In the genomic region with DNA sequence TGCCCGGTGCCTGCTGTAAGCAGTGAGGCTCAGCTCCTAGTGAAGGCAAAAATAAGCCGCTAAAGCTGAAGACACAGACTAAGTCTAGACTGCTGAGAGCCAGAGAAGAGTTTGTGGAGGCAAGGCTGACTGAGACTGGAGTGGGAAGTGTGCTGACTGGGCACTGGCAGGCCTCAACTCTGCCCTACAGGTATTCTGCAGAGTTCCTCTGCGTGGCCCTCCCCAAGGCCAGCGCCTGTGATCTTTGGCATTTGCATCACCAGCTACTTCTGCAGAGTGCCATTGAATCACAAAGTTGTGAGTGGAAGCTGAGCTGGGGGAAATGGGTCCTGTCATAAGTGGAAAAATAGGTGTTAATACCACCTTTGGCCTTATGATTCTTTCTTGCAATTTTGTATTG, we compare ENCODE assay signal across 25 cellular contexts.
DNase-seq lines count a peak whose midpoint lies in the region; FAIRE-seq and TF ChIP-seq lines count a peak whose summit lies in the region.
"Had no signal": no experiment of that assay in that cellular context is flagged by ENCODE, and none has a peak within 500 bp of the region (broad histone marks: within the 10 kb centered on the region; RNA-seq: fewer than 3 reads in every experiment).

No MANE protein-coding gene starts in this region.

- no peak overlapping the region for H3K56ac ChIP-seq in H1 (replicated peaks; ENCODE audit: insufficient read length, low read depth, low read length)
- no peak overlapping the region for H3K56ac ChIP-seq in mesendoderm (ENCODE audit: low read length)

- H3K4me1 Mint-ChIP-seq in type B pancreatic cell (ENCODE audit: unreplicated experiment) = no peaks in the 10 kb centered on the region

- H2AK5ac ChIP-seq in H1 (ENCODE audit: low read depth, low read length) (no peak overlapping the region), mesendoderm (ENCODE audit: low read length) (no peak overlapping the region)

- H3K4me3 Mint-ChIP-seq in type B pancreatic cell = no peak overlapping the region
- H3K4me3 Mint-ChIP-seq: HFFc6 had no signal

- no peak for TF ChIP-seq CTCF in H1 (IDR thresholded peaks at IDR 0.05; ENCODE audit: control extremely low read depth in 1 of 3, insufficient read depth in 1 of 3, low read depth in 1 of 3, low read length in 3 of 3)
- TF ChIP-seq CTCF in type B pancreatic cell (conservative IDR thresholded peaks at IDR 0.05) = no peak

- H3K18ac ChIP-seq in H1 (ENCODE audit: extremely low read depth, low read length) (no peak overlapping the region), mesendoderm (ENCODE audit: low read length) (no peak overlapping the region)

- peak; percentile 20 for DNase-seq in NCI-H82 (lab: John Stamatoyannopoulos, UW)
- no peak for DNase-seq in NCI-H82 treated with DMSO at 0.1 percent for 48 hours (lab: John Stamatoyannopoulos, UW; ENCODE audit: unreplicated experiment)
- no peak for DNase-seq in H1 (ENCODE audit: low read depth in 1 of 2, low spot score in 2 of 2)
- peak; percentile 2 for DNase-seq in mesendoderm
- no peak for DNase-seq in dedifferentiated amniotic fluid mesenchymal stem cell (ENCODE audit: extremely low spot score)
- DNase-seq in small intestine = no peak
- DNase-seq in type B pancreatic cell (ENCODE audit: extremely low spot score, unreplicated experiment) = no peak
- DNase-seq: BE2C, Calu3, DMS79 treated with DMSO at 0.1 percent for 48 hours, GM23248, HFFc6, IMR-90, KG1, MM.1S, NCI-H1694, NCI-H2029 treated with DMSO at 0.1 percent for 48 hours, NCI-H446 treated with DMSO at 0.1 percent for 48 hours, NCI-H526, PC-3, Right ventricle myocardium superior had no signal

- H4K91ac ChIP-seq in H1 (replicated peaks; ENCODE audit: insufficient read length, low read length) = no peak overlapping the region

- no peak for TF ChIP-seq RAD21 in H1 (IDR thresholded peaks at IDR 0.05 in 1 of 2, conservative IDR thresholded peaks at IDR 0.05 in 1 of 2; ENCODE audit: low read depth in 2 of 2, low read length in 2 of 2)

- no peaks in the 10 kb centered on the region for H3K23me2 ChIP-seq in H1 (ENCODE audit: low read depth, low read length)

- FAIRE-seq in H1 (lab: Jason Lieb, UNC) (no peak), small intestine (lab: Jason Lieb, UNC) (no peak)
- FAIRE-seq: GM12892 had no signal

- H3K4ac ChIP-seq in H1 (replicated peaks; ENCODE audit: insufficient read length, low read depth, low read length) = no peak overlapping the region
- H3K4ac ChIP-seq in mesendoderm (ENCODE audit: low read depth, low read length) = no peak overlapping the region

- H3K9me3 Mint-ChIP-seq in type B pancreatic cell = no peaks in the 10 kb centered on the region

- no peak for TF ChIP-seq POLR2A in H1 (IDR thresholded peaks at IDR 0.05; ENCODE audit: control extremely low read depth in 1 of 2, low read depth in 2 of 2, low read length in 2 of 2)

- no peak overlapping the region for H2BK15ac ChIP-seq in H1 (ENCODE audit: low read length)
- no peak overlapping the region for H2BK15ac ChIP-seq in mesendoderm (replicated peaks; ENCODE audit: low read depth)

- H2BK5ac ChIP-seq in H1 (ENCODE audit: low read depth, low read length) (no peak overlapping the region), mesendoderm (ENCODE audit: low read length) (no peak overlapping the region)

- H3K4me2 ChIP-seq in H1 (ENCODE audit: insufficient read depth in 1 of 2, low read depth in 2 of 2, low read length in 2 of 2) (no peak overlapping the region), mesendoderm (ENCODE audit: low read length) (no peak overlapping the region)

- no peaks in the 10 kb centered on the region for H3K36me3 Mint-ChIP-seq in type B pancreatic cell

- H3K9ac ChIP-seq in H1 (replicated peaks in 1 of 4; ENCODE audit: extremely low read depth in 1 of 4, low read depth in 3 of 4, low read length in 3 of 4) (no peak overlapping the region), mesendoderm (ENCODE audit: low read length) (no peak overlapping the region)
- H3K9ac ChIP-seq: GM23248 had no signal

- no peaks in the 10 kb centered on the region for H4K20me1 ChIP-seq in H1 (replicated peaks in 1 of 2; ENCODE audit: control insufficient read depth in 1 of 2, insufficient read depth in 2 of 2, low read length in 2 of 2)

- H3K79me2 ChIP-seq in H1 (ENCODE audit: control insufficient read depth in 1 of 2, insufficient read depth in 2 of 2, low read length in 2 of 2) (no peaks in the 10 kb centered on the region), mesendoderm (ENCODE audit: control insufficient read depth, insufficient read depth, low read length) (no peaks in the 10 kb centered on the region)

- peak overlapping the region; percentile 80; the same call in 1 of the 2 replicates for H2AFZ ChIP-seq in H1 (ENCODE audit: low read length)
- H2AFZ ChIP-seq: GM23248 had no signal

- 89% methylated on average over 4 of the region's 4 CpGs; no CpG with 5 or more reads in 1 of the 2 experiments for WGBS in H1 (ENCODE audit: extremely low coverage in 1 of 2, insufficient coverage in 1 of 2, insufficient read length in 1 of 2, insufficient replicate concordance in 2 of 2, low coverage in 1 of 2, low lambda C conversion rate in 2 of 2, missing lambda C conversion rate in 1 of 2), 2 experiments
- no CpG with 5 or more reads among the region's 4 CpGs for WGBS in mesendoderm (ENCODE audit: extremely low coverage, insufficient coverage, low lambda C conversion rate)
- WGBS in small intestine, 3 donors = 74 to 87% (median 77%) methylated on average over 4 of the region's 4 CpGs

- no peak for TF ChIP-seq EP300 in H1 (IDR thresholded peaks at IDR 0.05; ENCODE audit: borderline replicate concordance in 1 of 2, low read depth in 2 of 2, low read length in 2 of 2)

- H2BK120ac ChIP-seq in H1 (replicated peaks; ENCODE audit: low read depth, low read length) = no peak overlapping the region
- no peak overlapping the region for H2BK120ac ChIP-seq in mesendoderm (ENCODE audit: low read depth, low read length)

- POLR2A ChIA-PET in H1 (lab: Charles Lee; ENCODE audit: partially characterized antibody) = no interaction called here

- H3K4me3 ChIP-seq in H1 (ENCODE audit: extremely low read depth in 1 of 4, insufficient read depth in 2 of 4, low read depth in 3 of 4, low read length in 4 of 4) = no peak overlapping the region
- H3K4me3 ChIP-seq in mesendoderm (ENCODE audit: low read length) = no peak overlapping the region
- no peak overlapping the region for H3K4me3 ChIP-seq in small intestine (ENCODE audit: low read depth in 1 of 2, low read length in 2 of 2)
- H3K4me3 ChIP-seq: GM23248, HAP-1, SJSA1 had no signal

- H3K27me3 Mint-ChIP-seq in type B pancreatic cell = no peaks in the 10 kb centered on the region

- H3K27me3 ChIP-seq in H1 (replicated peaks in 1 of 4; ENCODE audit: control insufficient read depth in 3 of 4, extremely low read depth in 1 of 4, insufficient read depth in 3 of 4, low read length in 3 of 4) = no peaks in the 10 kb centered on the region
- H3K27me3 ChIP-seq in mesendoderm (ENCODE audit: insufficient read depth, low read length, poor library complexity) = no peaks in the 10 kb centered on the region
- H3K27me3 ChIP-seq in small intestine (ENCODE audit: control insufficient read depth in 2 of 2, insufficient read depth in 2 of 2, low read length in 2 of 2) = no peaks in the 10 kb centered on the region
- H3K27me3 ChIP-seq: BE2C, SJSA1 had no signal

- no peak overlapping the region for H3K14ac ChIP-seq in H1 (ENCODE audit: insufficient read length)

- H4K5ac ChIP-seq in H1 (ENCODE audit: insufficient read length, low read depth, low read length) (no peak overlapping the region), mesendoderm (ENCODE audit: low read length) (no peak overlapping the region)

- H3K36me3 ChIP-seq in H1 (ENCODE audit: control insufficient read depth in 2 of 4, insufficient read depth in 4 of 4, low read length in 3 of 4) (no peaks in the 10 kb centered on the region), mesendoderm (ENCODE audit: control insufficient read depth, insufficient read depth, low read length) (no peaks in the 10 kb centered on the region), small intestine (ENCODE audit: control insufficient read depth in 2 of 2, insufficient read depth in 2 of 2, low read length in 2 of 2) (no peaks in the 10 kb centered on the region)
- H3K36me3 ChIP-seq: BE2C, HAP-1, SJSA1 had no signal

- H4K8ac ChIP-seq in H1 (ENCODE audit: extremely low read depth, insufficient read depth, low read length) = no peak overlapping the region; the same call in 1 of the 2 replicates
- no peak overlapping the region for H4K8ac ChIP-seq in mesendoderm (ENCODE audit: low read depth, low read length)

- 0 out of 4 replicates have a peak, but pooled peaks cover 0 to 3% of the 10 kb centered on the region in 2 experiments for H3K9me3 ChIP-seq in H1 (ENCODE audit: insufficient read depth in 2 of 2, low read depth in 1 of 2, low read length in 1 of 2)
- no peaks in the 10 kb centered on the region for H3K9me3 ChIP-seq in small intestine (ENCODE audit: control insufficient read depth, low read depth)
- H3K9me3 ChIP-seq: BE2C, HAP-1, SJSA1 had no signal

- CTCF ChIA-PET in H1 (lab: Charles Lee; ENCODE audit: partially characterized antibody) = interaction anchor here (1.2 kb wide), 1 partner anchor 183 kb away, joined by 4 read pairs; no protein-coding TSS in a partner anchor

- no peak overlapping the region for H3K27ac Mint-ChIP-seq in type B pancreatic cell
- H3K27ac Mint-ChIP-seq: HFFc6 had no signal

- H3K79me1 ChIP-seq in H1 (ENCODE audit: low read depth, low read length) (no peaks in the 10 kb centered on the region), mesendoderm (ENCODE audit: low read length) (no peaks in the 10 kb centered on the region)

- H2BK20ac ChIP-seq in H1 (ENCODE audit: low read length) = no peak overlapping the region

- peak overlapping the region; percentile 13; the same call in 1 of the 2 replicates for H2BK12ac ChIP-seq in H1 (ENCODE audit: low read depth, low read length)

- H3K27ac ChIP-seq in H1 (ENCODE audit: low read depth, low read length) (no peak overlapping the region), mesendoderm (ENCODE audit: low read depth, low read length) (no peak overlapping the region), small intestine (ENCODE audit: low read depth in 1 of 2, low read length in 1 of 2) (no peak overlapping the region)
- H3K27ac ChIP-seq: 22Rv1, GM23248, SJSA1 had no signal

- no peak overlapping the region for H3K23ac ChIP-seq in H1 (ENCODE audit: insufficient read length)
- H3K23ac ChIP-seq in mesendoderm (ENCODE audit: low read length) = no peak overlapping the region

- H3K4me1 ChIP-seq in H1 (replicated peaks in 1 of 4; ENCODE audit: control insufficient read depth in 3 of 4, insufficient read depth in 4 of 4, low read length in 3 of 4) (no peaks in the 10 kb centered on the region), mesendoderm (ENCODE audit: control insufficient read depth, low read depth, low read length) (no peaks in the 10 kb centered on the region), small intestine (ENCODE audit: control insufficient read depth in 2 of 2, insufficient read depth in 1 of 2, low read depth in 1 of 2, low read length in 1 of 2) (no peaks in the 10 kb centered on the region)
- H3K4me1 ChIP-seq: BE2C, HAP-1, SJSA1 had no signal

Comparison
In these comparisons a context has a peak if more than half of its experiments do, and no peak if none do; other contexts are left out.
1. DNase-seq: peak in NCI-H82 (single experiment) and mesendoderm (single experiment); none in NCI-H82 treated with DMSO at 0.1 percent for 48 hours (single experiment), H1 (0 of 2), dedifferentiated amniotic fluid mesenchymal stem cell (single experiment), small intestine (single experiment) and type B pancreatic cell (single experiment).